ENCODE assay signal across 8 cellular contexts in genomic region chr1:22641906-22642636, GRCh38. TPM values are rescaled to one million over a fixed set of nuclear protein-coding genes. Genes with fewer than 3 reads are reported as not detected.
DNase-seq lines count a peak whose midpoint lies in the region; ATAC-seq and TF ChIP-seq lines count a peak whose summit lies in the region.

No MANE protein-coding gene starts in this region.

- POLR2A ChIA-PET in naive thymus-derived CD4-positive, alpha-beta T cell (lab: Charles Lee), result no interaction called here

- no peak overlapping the region for H3K27ac Mint-ChIP-seq in naive thymus-derived CD4-positive, alpha-beta T cell
- H3K27ac Mint-ChIP-seq in stimulated activated naive B cell treated with anti-CD40 and anti-IgM and Interleukin-4, amounts not matched to agents 10 μg/mL and 1 μg/mL and 100 μg/mL, for 72 hours, result no peak overlapping the region

- H3K27ac ChIP-seq in naive thymus-derived CD4-positive, alpha-beta T cell (ENCODE audit: low read depth, low read length), result no peak overlapping the region

- no peak overlapping the region for H3K4me3 Mint-ChIP-seq in naive thymus-derived CD4-positive, alpha-beta T cell
- H3K4me3 Mint-ChIP-seq in stimulated activated naive B cell treated with anti-CD40 and anti-IgM and Interleukin-4, amounts not matched to agents 10 μg/mL and 1 μg/mL and 100 μg/mL, for 72 hours, result no peak overlapping the region

- H3K36me3 ChIP-seq in NT2/D1 (ENCODE audit: insufficient read depth, insufficient read length, low read length), result no peaks in the 10 kb centered on the region
- no peaks in the 10 kb centered on the region for H3K36me3 ChIP-seq in naive thymus-derived CD4-positive, alpha-beta T cell (ENCODE audit: control insufficient read depth in 2 of 3, insufficient read depth in 3 of 3, low read length in 3 of 3)

- DNase-seq in AG20443 (ENCODE audit: low spot score), result peak; percentile 92
- DNase-seq in H4 (ENCODE audit: low spot score), result peak; percentile 45
- peak; percentile 27 for DNase-seq in NT2/D1 (ENCODE audit: low read depth, low spot score)
- DNase-seq in activated T-cell treated with anti-CD3 and anti-CD28 coated beads for 48 hours (ENCODE audit: low read depth), result peak; percentile 69
- DNase-seq in erythroblast (lab: John Stamatoyannopoulos, UW), result peak; percentile 55 to 77
- peak; percentile 24 to 71 (median 61) for DNase-seq in naive thymus-derived CD4-positive, alpha-beta T cell
- DNase-seq in stimulated activated naive B cell treated with anti-CD40 and anti-IgM and Interleukin-4, amounts not matched to agents 10 μg/mL and 1 μg/mL and 100 μg/mL, for 72 hours, result peak; percentile 56

- peak; percentile 80 for ATAC-seq in naive thymus-derived CD4-positive, alpha-beta T cell
- peak; percentile 86 to 92 for ATAC-seq in stimulated activated naive B cell treated with anti-CD40 and anti-IgM and Interleukin-4, amounts not matched to agents 10 μg/mL and 1 μg/mL and 100 μg/mL, for 72 hours (replicated peaks)
- no peak for ATAC-seq in HG02759 (IDR thresholded peaks at IDR 0.05; ENCODE audit: unreplicated experiment)

- H3K4me3 ChIP-seq in NT2/D1 (ENCODE audit: insufficient read length, low read depth), result no peak overlapping the region
- no peak overlapping the region for H3K4me3 ChIP-seq in naive thymus-derived CD4-positive, alpha-beta T cell (ENCODE audit: low read length)

- intact Hi-C loops in naive thymus-derived CD4-positive, alpha-beta T cell (cut with micrococcal nuclease), result loop anchor here (1.0 kb wide), 2 partner anchors 222 to 537 kb away; no protein-coding TSS in a partner anchor

- CTCF ChIA-PET in naive thymus-derived CD4-positive, alpha-beta T cell (lab: Charles Lee), result interaction anchor here (1.4 to 1.5 kb wide), 3 partner anchors 221 to 536 kb away, joined by 3 to 4 read pairs (median 4); no protein-coding TSS in a partner anchor

- peaks cover 14% of the 10 kb centered on the region for H3K27me3 ChIP-seq in NT2/D1 (ENCODE audit: insufficient read depth, insufficient read length)
- no peaks in the 10 kb centered on the region for H3K27me3 ChIP-seq in naive thymus-derived CD4-positive, alpha-beta T cell (ENCODE audit: control insufficient read depth in 2 of 2, insufficient read depth in 2 of 2, low read length in 2 of 2)

- no peaks in the 10 kb centered on the region for H3K36me3 Mint-ChIP-seq in naive thymus-derived CD4-positive, alpha-beta T cell
- H3K36me3 Mint-ChIP-seq in stimulated activated naive B cell treated with anti-CD40 and anti-IgM and Interleukin-4, amounts not matched to agents 10 μg/mL and 1 μg/mL and 100 μg/mL, for 72 hours, result no peaks in the 10 kb centered on the region

- peaks cover 0 to 27% (median 16%) of the 10 kb centered on the region in 5 donors for H3K27me3 Mint-ChIP-seq in naive thymus-derived CD4-positive, alpha-beta T cell
- peaks cover 39 to 46% of the 10 kb centered on the region in 2 donors for H3K27me3 Mint-ChIP-seq in stimulated activated naive B cell treated with anti-CD40 and anti-IgM and Interleukin-4, amounts not matched to agents 10 μg/mL and 1 μg/mL and 100 μg/mL, for 72 hours

- peaks cover 7% of the 10 kb centered on the region for H3K4me1 ChIP-seq in NT2/D1 (ENCODE audit: insufficient read depth, insufficient read length)
- H3K4me1 ChIP-seq in naive thymus-derived CD4-positive, alpha-beta T cell (ENCODE audit: control insufficient read depth in 2 of 2, insufficient read depth in 2 of 2, low read length in 2 of 2), result no peaks in the 10 kb centered on the region

- H3K9me3 Mint-ChIP-seq in naive thymus-derived CD4-positive, alpha-beta T cell, result no peaks in the 10 kb centered on the region
- H3K9me3 Mint-ChIP-seq in stimulated activated naive B cell treated with anti-CD40 and anti-IgM and Interleukin-4, amounts not matched to agents 10 μg/mL and 1 μg/mL and 100 μg/mL, for 72 hours, result no peaks in the 10 kb centered on the region

- H3K9ac ChIP-seq in NT2/D1 (ENCODE audit: insufficient read length, low read depth), result peak overlapping the region; percentile 8

- H3K4me1 Mint-ChIP-seq in naive thymus-derived CD4-positive, alpha-beta T cell, result peaks cover 0 to 4% (median 0%) of the 10 kb centered on the region in 7 donors
- H3K4me1 Mint-ChIP-seq in stimulated activated naive B cell treated with anti-CD40 and anti-IgM and Interleukin-4, amounts not matched to agents 10 μg/mL and 1 μg/mL and 100 μg/mL, for 72 hours, result peaks cover 0 to 1% of the 10 kb centered on the region in 2 donors

- TF ChIP-seq POLR2A in erythroblast (IDR thresholded peaks at IDR 0.05; ENCODE audit: low read length), result no peak

- no peaks in the 10 kb centered on the region for H3K9me3 ChIP-seq in NT2/D1 (ENCODE audit: insufficient read depth, low read length)
- H3K9me3 ChIP-seq in naive thymus-derived CD4-positive, alpha-beta T cell (ENCODE audit: control insufficient read depth in 2 of 3, low read length in 3 of 3), result no peaks in the 10 kb centered on the region

RNA-seq across cellular contexts. Expression of gene C1QC, which starts 1.4 kb away (rescaled TPM):
- not detected in 2 replicates for total RNA-seq in H4 (2014; rRNA removed; shearing (Covaris generic))
- 1 to 10 TPM in 2 of 5 experiments, not detected in 3; 5.1 to 5.2 TPM for total RNA-seq in naive thymus-derived CD4-positive, alpha-beta T cell
- polyA plus RNA-seq in naive thymus-derived CD4-positive, alpha-beta T cell, result not detected

RNA-seq across cellular contexts. Expression of gene C1QA, which starts 5.6 kb away (rescaled TPM):
- total RNA-seq in H4 (2014; rRNA removed; shearing (Covaris generic)), result not detected in 2 replicates
- total RNA-seq in naive thymus-derived CD4-positive, alpha-beta T cell, result 1 to 10 TPM in 3 of 5 experiments, under 1 TPM in 1, not detected in 1; 0.34 to 3.5 (median 2.8) TPM
- polyA plus RNA-seq in naive thymus-derived CD4-positive, alpha-beta T cell, result not detected

RNA-seq across cellular contexts. Expression of gene C1QB, which starts 11.0 kb away (rescaled TPM):
- not detected in 2 replicates for total RNA-seq in H4 (2014; rRNA removed; shearing (Covaris generic))
- total RNA-seq in naive thymus-derived CD4-positive, alpha-beta T cell, result 1 to 10 TPM in 3 of 5 experiments, under 1 TPM in 1, not detected in 1; 0.53 to 2.4 (median 1.2) TPM
- polyA plus RNA-seq in naive thymus-derived CD4-positive, alpha-beta T cell, result not detected

Comparison
In these comparisons a context has a peak if more than half of its experiments do, and no peak if none do; other contexts are left out.
1. DNase-seq: peak in every context shown above with its lines; median percentile 92 in AG20443; 69 in activated T-cell treated with anti-CD3 and anti-CD28 coated beads for 48 hours; 66 in erythroblast; 61 in naive thymus-derived CD4-positive, alpha-beta T cell; 56 in stimulated activated naive B cell treated with anti-CD40 and anti-IgM and Interleukin-4, amounts not matched to agents 10 μg/mL and 1 μg/mL and 100 μg/mL, for 72 hours; 45 in H4; 27 in NT2/D1.